In the genomic region with DNA sequence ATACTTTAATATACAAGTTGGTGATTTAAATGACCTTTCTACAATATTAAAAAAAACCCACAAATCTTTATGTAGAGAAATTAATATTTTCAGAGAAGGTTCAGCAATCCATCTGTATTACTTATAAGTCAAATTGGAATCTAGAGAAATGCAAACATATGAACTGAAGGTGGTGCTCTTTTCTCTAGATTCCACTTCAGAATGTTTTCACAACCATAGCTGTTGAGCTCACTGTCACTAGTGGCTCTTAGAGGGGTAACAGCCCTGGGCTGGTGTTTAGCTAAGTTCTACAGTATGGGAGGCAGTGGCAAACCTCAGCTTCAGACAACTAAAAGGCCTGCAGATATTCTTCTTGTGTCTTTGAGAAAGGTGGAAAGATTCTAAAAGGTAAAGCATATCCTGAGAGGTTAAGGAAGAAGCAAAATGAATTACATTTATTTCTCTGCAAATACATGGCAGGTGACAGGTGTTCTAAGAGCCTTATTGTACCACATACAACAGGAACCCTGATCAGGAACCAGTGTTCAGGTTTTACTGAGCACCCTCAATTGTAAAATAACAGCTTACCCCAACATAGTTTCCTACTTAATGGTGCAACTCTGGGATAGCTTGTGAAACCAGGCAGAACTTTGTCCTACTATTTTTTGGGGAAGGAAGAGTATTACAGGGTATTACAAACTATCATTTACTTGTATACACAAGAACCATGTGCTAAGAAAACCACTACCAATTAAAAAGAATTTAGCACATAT, we compare ENCODE assay signal across 8 cellular contexts. TPM values are rescaled to one million over a fixed set of nuclear protein-coding genes. Genes with fewer than 3 reads are reported as not detected.
DNase-seq lines count a peak whose midpoint lies in the region; ATAC-seq and TF ChIP-seq lines count a peak whose summit lies in the region.

No MANE protein-coding gene starts in this region.

- H3K27me3 Mint-ChIP-seq in glutamatergic neuron (ENCODE audit: unreplicated experiment): no peaks in the 10 kb centered on the region

- no peaks in the 10 kb centered on the region for H3K9me2 ChIP-seq in SK-N-SH

- CTCF ChIA-PET in SK-N-SH (lab: Yijun Ruan, JAX): interaction anchor here (1.2 kb wide), 1 partner anchor 26 kb away, joined by 3 read pairs; no protein-coding TSS in a partner anchor

- no peaks in the 10 kb centered on the region for H3K9me3 ChIP-seq in SK-N-SH
- H3K9me3 ChIP-seq in subcutaneous abdominal adipose tissue (ENCODE audit: control insufficient read depth in 5 of 5, low read length in 5 of 5): no peaks in the 10 kb centered on the region

- peak; percentile 13 for DNase-seq in ACHN
- no peak for DNase-seq in GM12864 (ENCODE audit: low read depth)
- DNase-seq in SK-N-SH: peak; percentile 28
- DNase-seq in fibroblast of villous mesenchyme (ENCODE audit: low read depth): peak; percentile 47
- no peak for DNase-seq in NCI-H748 treated with DMSO at 0.1 percent for 48 hours (lab: John Stamatoyannopoulos, UW)
- no peak for DNase-seq in glutamatergic neuron

- no peaks in the 10 kb centered on the region for H3K27me3 ChIP-seq in SK-N-SH (ENCODE audit: insufficient read depth)
- no peaks in the 10 kb centered on the region for H3K27me3 ChIP-seq in subcutaneous abdominal adipose tissue (ENCODE audit: control insufficient read depth in 5 of 5, insufficient read depth in 4 of 5, low read length in 5 of 5)

- H2AFZ ChIP-seq in SK-N-SH (ENCODE audit: low read depth): no peak overlapping the region

- no peaks in the 10 kb centered on the region for H3K79me2 ChIP-seq in SK-N-SH (ENCODE audit: insufficient read depth)

- POLR2A ChIA-PET in SK-N-SH (lab: Yijun Ruan, JAX): no interaction called here

- in situ Hi-C loops in ACHN (cut with HindIII; ENCODE audit: low pct_ligation_motif_present, low pct_unique_long_range_greater_than_20kb, low sequenced_read_pairs): no loop called here

- peak; percentile 43 for TF ChIP-seq RAD21 in SK-N-SH (IDR thresholded peaks at IDR 0.05; ENCODE audit: low read length)

- ATAC-seq in GM18867 (IDR thresholded peaks at IDR 0.05; ENCODE audit: unreplicated experiment): no peak

- no peak for TF ChIP-seq EP300 in SK-N-SH (IDR thresholded peaks at IDR 0.05; ENCODE audit: borderline replicate concordance in 1 of 2, low read depth in 1 of 2, low read length in 1 of 2)

- no peaks in the 10 kb centered on the region for H3K4me1 ChIP-seq in SK-N-SH (ENCODE audit: control insufficient read depth in 1 of 2, insufficient read depth in 2 of 2, low read depth in 1 of 2, low read length in 1 of 2)
- H3K4me1 ChIP-seq in subcutaneous abdominal adipose tissue (ENCODE audit: control insufficient read depth in 5 of 5, insufficient read depth in 5 of 5, low read length in 5 of 5): peaks cover 0 to 20% (median 17%) of the 10 kb centered on the region in 5 donors

- H3K4me3 ChIP-seq in GM12864 (ENCODE audit: low read depth, low read length) (no peak overlapping the region), SK-N-SH (ENCODE audit: low read depth in 2 of 2, low read length in 1 of 2) (no peak overlapping the region), fibroblast of villous mesenchyme (ENCODE audit: low read depth, low read length) (no peak overlapping the region), subcutaneous abdominal adipose tissue (ENCODE audit: low read depth in 1 of 5, low read length in 5 of 5) (peak overlapping the region in 2 of 5 donors; percentile 7 to 40)

- H3K36me3 ChIP-seq in SK-N-SH (replicated peaks in 1 of 2; ENCODE audit: control insufficient read depth in 1 of 2, insufficient read depth in 2 of 2, low read length in 1 of 2): no peaks in the 10 kb centered on the region
- H3K36me3 ChIP-seq in subcutaneous abdominal adipose tissue (ENCODE audit: control insufficient read depth in 5 of 5, insufficient read depth in 5 of 5, low read length in 5 of 5): peaks cover 0 to 6% (median 3%) of the 10 kb centered on the region in 5 donors

- H3K4me1 Mint-ChIP-seq in glutamatergic neuron (ENCODE audit: low read depth, unreplicated experiment): no peaks in the 10 kb centered on the region

- TF ChIP-seq CTCF in GM12864 (IDR thresholded peaks at IDR 0.05; ENCODE audit: low read depth, low read length, missing control alignments): peak; percentile 30
- peak; percentile 48 for TF ChIP-seq CTCF in SK-N-SH (IDR thresholded peaks at IDR 0.05)
- TF ChIP-seq CTCF in fibroblast of villous mesenchyme (IDR thresholded peaks at IDR 0.05; ENCODE audit: insufficient read depth, low read depth, low read length): peak; percentile 45
- no peak for TF ChIP-seq CTCF in glutamatergic neuron (IDR thresholded peaks at IDR 0.05; ENCODE audit: partially characterized antibody, unreplicated experiment)

- H3K27ac Mint-ChIP-seq in glutamatergic neuron (ENCODE audit: unreplicated experiment): no peak overlapping the region

- no peaks in the 10 kb centered on the region for H3K36me3 Mint-ChIP-seq in glutamatergic neuron (ENCODE audit: unreplicated experiment)

- no peak overlapping the region for H3K4me2 ChIP-seq in SK-N-SH

- H3K9me3 Mint-ChIP-seq in glutamatergic neuron (ENCODE audit: unreplicated experiment): peaks cover 1% of the 10 kb centered on the region

- H3K9ac ChIP-seq in SK-N-SH: no peak overlapping the region
- peak overlapping the region in 2 of 5 donors; percentile 56 for H3K9ac ChIP-seq in subcutaneous abdominal adipose tissue (ENCODE audit: low read length in 5 of 5)

- H3K27ac ChIP-seq in SK-N-SH (ENCODE audit: low read depth in 2 of 2, low read length in 1 of 2) (no peak overlapping the region), subcutaneous abdominal adipose tissue (ENCODE audit: low read depth, low read length) (peak overlapping the region; percentile 86)

- no peaks in the 10 kb centered on the region for H3F3A ChIP-seq in SK-N-SH (replicated peaks; ENCODE audit: insufficient read depth)

- H3K4me3 Mint-ChIP-seq in glutamatergic neuron (ENCODE audit: unreplicated experiment): no peak overlapping the region

- H4K20me1 ChIP-seq in SK-N-SH (ENCODE audit: insufficient read depth): no peaks in the 10 kb centered on the region

TF ChIP-seq in SK-N-SH, 30 proteins besides CTCF, POLR2A, EP300 and RAD21:
- TF ChIP-seq TCF12 (IDR thresholded peaks at IDR 0.05) (no peak), TEAD4 (IDR thresholded peaks at IDR 0.05; ENCODE audit: borderline replicate concordance, insufficient read depth) (no peak), JUND (IDR thresholded peaks at IDR 0.05) (no peak), RFX5 (IDR thresholded peaks at IDR 0.05; ENCODE audit: low read length) (no peak), SMC3 (IDR thresholded peaks at IDR 0.05; ENCODE audit: low read depth, low read length) (no peak), POLR2AphosphoS5 (IDR thresholded peaks at IDR 0.05; ENCODE audit: low read depth, low read length) (no peak), RXRA (IDR thresholded peaks at IDR 0.05; ENCODE audit: borderline replicate concordance, low read depth) (no peak), ELF1 (IDR thresholded peaks at IDR 0.05) (no peak), TAF1 (IDR thresholded peaks at IDR 0.05; ENCODE audit: borderline replicate concordance, low read depth, low read length) (no peak), SIN3A (IDR thresholded peaks at IDR 0.05; ENCODE audit: borderline replicate concordance, low read depth, low read length) (no peak)
- TF ChIP-seq, protein P1, sequence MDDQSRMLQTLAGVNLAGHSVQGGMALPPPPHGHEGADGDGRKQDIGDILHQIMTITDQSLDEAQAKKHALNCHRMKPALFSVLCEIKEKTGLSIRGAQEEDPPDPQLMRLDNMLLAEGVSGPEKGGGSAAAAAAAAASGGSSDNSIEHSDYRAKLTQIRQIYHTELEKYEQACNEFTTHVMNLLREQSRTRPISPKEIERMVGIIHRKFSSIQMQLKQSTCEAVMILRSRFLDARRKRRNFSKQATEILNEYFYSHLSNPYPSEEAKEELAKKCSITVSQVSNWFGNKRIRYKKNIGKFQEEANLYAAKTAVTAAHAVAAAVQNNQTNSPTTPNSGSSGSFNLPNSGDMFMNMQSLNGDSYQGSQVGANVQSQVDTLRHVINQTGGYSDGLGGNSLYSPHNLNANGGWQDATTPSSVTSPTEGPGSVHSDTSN (IDR thresholded peaks at IDR 0.05): no peak

RNA-seq across cellular contexts. Expression of a gene that starts 56.6 kb away (rescaled TPM):
- 5.9 and 7.2 TPM in 2 replicates for polyA plus RNA-seq in SK-N-SH (2012; rRNA removed)
- polyA plus RNA-seq in SK-N-SH (2012; cell fraction: cytosol; rRNA removed): 7.5 and 9.9 TPM in 2 replicates
- 3.1 and 4.6 TPM in 2 replicates for polyA plus RNA-seq in SK-N-SH (2012; cell fraction: nucleus; rRNA removed)
- total RNA-seq in fibroblast of villous mesenchyme (39.9 and 75.1 TPM in 2 replicates), glutamatergic neuron (ENCODE audit: unreplicated experiment) (30.8 TPM)

Comparison
In these comparisons a context has a peak if more than half of its experiments do, and no peak if none do; other contexts are left out.
1. DNase-seq: peak in ACHN (single experiment), SK-N-SH (single experiment) and fibroblast of villous mesenchyme (single experiment); none in GM12864 (single experiment), NCI-H748 treated with DMSO at 0.1 percent for 48 hours (single experiment) and glutamatergic neuron (single experiment).